In genomic region chr12:125065021-125065752, GRCh38 we compare ENCODE assay signal across 8 cellular contexts. TPM values are rescaled to one million over a fixed set of nuclear protein-coding genes. Genes with fewer than 3 reads are reported as not detected.
DNase-seq lines count a peak whose midpoint lies in the region; ATAC-seq and TF ChIP-seq lines count a peak whose summit lies in the region.

A gene with protein sequence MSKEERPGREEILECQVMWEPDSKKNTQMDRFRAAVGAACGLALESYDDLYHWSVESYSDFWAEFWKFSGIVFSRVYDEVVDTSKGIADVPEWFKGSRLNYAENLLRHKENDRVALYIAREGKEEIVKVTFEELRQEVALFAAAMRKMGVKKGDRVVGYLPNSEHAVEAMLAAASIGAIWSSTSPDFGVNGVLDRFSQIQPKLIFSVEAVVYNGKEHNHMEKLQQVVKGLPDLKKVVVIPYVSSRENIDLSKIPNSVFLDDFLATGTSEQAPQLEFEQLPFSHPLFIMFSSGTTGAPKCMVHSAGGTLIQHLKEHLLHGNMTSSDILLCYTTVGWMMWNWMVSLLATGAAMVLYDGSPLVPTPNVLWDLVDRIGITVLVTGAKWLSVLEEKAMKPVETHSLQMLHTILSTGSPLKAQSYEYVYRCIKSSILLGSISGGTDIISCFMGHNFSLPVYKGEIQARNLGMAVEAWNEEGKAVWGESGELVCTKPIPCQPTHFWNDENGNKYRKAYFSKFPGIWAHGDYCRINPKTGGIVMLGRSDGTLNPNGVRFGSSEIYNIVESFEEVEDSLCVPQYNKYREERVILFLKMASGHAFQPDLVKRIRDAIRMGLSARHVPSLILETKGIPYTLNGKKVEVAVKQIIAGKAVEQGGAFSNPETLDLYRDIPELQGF (plus strand): TSS chr12:125065435. CDS start chr12:125065585, 150 bp downstream.

- H3K27me3 Mint-ChIP-seq in nephron progenitor cell (ENCODE audit: low read depth, poor library complexity) = peaks cover 10% of the 10 kb centered on the region
- peaks cover 16% of the 10 kb centered on the region for H3K27me3 Mint-ChIP-seq in stimulated activated naive CD8-positive, alpha-beta T cell treated with anti-CD3 and anti-CD28 coated beads, Interleukin-15, amount 100 ng/mL, for 72 hours

- TF ChIP-seq CTCF in DND-41 (IDR thresholded peaks at IDR 0.05; ENCODE audit: borderline replicate concordance, extremely low read depth, low read length, poor library complexity, severe bottlenecking) = no peak
- TF ChIP-seq CTCF in fibroblast of the aortic adventitia (IDR thresholded peaks at IDR 0.05; ENCODE audit: insufficient read depth, low read length) = no peak
- no peak for TF ChIP-seq CTCF in nephron progenitor cell (IDR thresholded peaks at IDR 0.05)

- H3K4me2 ChIP-seq in DND-41 (ENCODE audit: insufficient read depth, low read length) = peak within 1 kb of the TSS; percentile 91

- H4K20me1 ChIP-seq in DND-41 (ENCODE audit: insufficient read depth, low read length) = peaks cover 11% of the 10 kb centered on the region

- no peaks in the 10 kb centered on the region for H3K27me3 ChIP-seq in DND-41 (ENCODE audit: insufficient read depth, low read length, poor library complexity)

- H3K9me3 Mint-ChIP-seq in nephron progenitor cell = peaks cover 29% of the 10 kb centered on the region
- H3K9me3 Mint-ChIP-seq in stimulated activated naive CD8-positive, alpha-beta T cell treated with anti-CD3 and anti-CD28 coated beads, Interleukin-15, amount 100 ng/mL, for 72 hours = no peaks in the 10 kb centered on the region

- 0 out of 2 replicates have a peak, but pooled peaks cover 3% of the 10 kb centered on the region for H3K79me2 ChIP-seq in DND-41 (ENCODE audit: insufficient read depth, low read length)

- no peak within 1 kb of the TSS for H3K27ac Mint-ChIP-seq in nephron progenitor cell
- H3K27ac Mint-ChIP-seq in stimulated activated naive CD8-positive, alpha-beta T cell treated with anti-CD3 and anti-CD28 coated beads, Interleukin-15, amount 100 ng/mL, for 72 hours = peak within 1 kb of the TSS; percentile 5 to 74

- peaks cover 8% of the 10 kb centered on the region for H3K36me3 Mint-ChIP-seq in nephron progenitor cell (ENCODE audit: low read depth)

- H3K4me3 ChIP-seq in DND-41 (ENCODE audit: low read depth in 1 of 2, low read length in 2 of 2) (peak within 1 kb of the TSS; percentile 77 to 84), fibroblast of the aortic adventitia (ENCODE audit: low read depth, low read length) (peak within 1 kb of the TSS; percentile 92)

- peaks cover 36% of the 10 kb centered on the region for H3K4me1 Mint-ChIP-seq in nephron progenitor cell
- peaks cover 26% of the 10 kb centered on the region for H3K4me1 Mint-ChIP-seq in stimulated activated naive CD8-positive, alpha-beta T cell treated with anti-CD3 and anti-CD28 coated beads, Interleukin-15, amount 100 ng/mL, for 72 hours

- H3K4me3 Mint-ChIP-seq in nephron progenitor cell = peak within 1 kb of the TSS; percentile 87
- H3K4me3 Mint-ChIP-seq in stimulated activated naive CD8-positive, alpha-beta T cell treated with anti-CD3 and anti-CD28 coated beads, Interleukin-15, amount 100 ng/mL, for 72 hours = peak within 1 kb of the TSS; percentile 90 to 91

- H2AFZ ChIP-seq in DND-41 (ENCODE audit: low read depth, low read length) = peak within 1 kb of the TSS; percentile 93

- H3K27ac ChIP-seq in DND-41 (ENCODE audit: low read length) = peak within 1 kb of the TSS; percentile 46

- no peak for TF ChIP-seq EP300 in Ishikawa (IDR thresholded peaks at IDR 0.05; ENCODE audit: borderline replicate concordance)

- peaks cover 25% of the 10 kb centered on the region for H3K4me1 ChIP-seq in DND-41 (ENCODE audit: insufficient read depth, low read length)

- peak within 1 kb of the TSS; percentile 84 for H3K9ac ChIP-seq in DND-41 (ENCODE audit: low read depth, low read length)

- ATAC-seq in DND-41 (ENCODE audit: insufficient read depth, low read depth) (peak; percentile 92), GM21619 (IDR thresholded peaks at IDR 0.05; ENCODE audit: unreplicated experiment) (peak; percentile 90)
- peak; percentile 96 for ATAC-seq in stimulated activated naive CD8-positive, alpha-beta T cell treated with anti-CD3 and anti-CD28 coated beads, Interleukin-15, amount 100 ng/mL, for 72 hours

- DNase-seq in DND-41 (peak; percentile 78), RPMI7951 (ENCODE audit: low read depth) (peak; percentile 66), fibroblast of the aortic adventitia (ENCODE audit: low read depth) (peak; percentile 61), nephron progenitor cell (peak; percentile 91)
- DNase-seq in activated T-helper 9 cell treated with anti-CD3 and anti-CD28 coated beads, Interleukin-2, amount 50 U/mL, for 16 hours (ENCODE audit: low read depth) = peak; percentile 68
- peak; percentile 70 to 72 for DNase-seq in stimulated activated naive CD8-positive, alpha-beta T cell treated with anti-CD3 and anti-CD28 coated beads, Interleukin-15, amount 100 ng/mL, for 72 hours

- H3K36me3 ChIP-seq in DND-41 (ENCODE audit: insufficient read depth, low read length) = no peaks in the 10 kb centered on the region

- TF ChIP-seq RAD21 in Ishikawa (IDR thresholded peaks at IDR 0.05; ENCODE audit: low read depth) = no peak

- H3K9me3 ChIP-seq in DND-41 (ENCODE audit: insufficient read depth, low read length, severe bottlenecking) = peaks cover 2% of the 10 kb centered on the region

TF ChIP-seq in Ishikawa, 13 proteins besides CTCF, POLR2A, EP300 and RAD21:
- TF ChIP-seq, protein P1, sequence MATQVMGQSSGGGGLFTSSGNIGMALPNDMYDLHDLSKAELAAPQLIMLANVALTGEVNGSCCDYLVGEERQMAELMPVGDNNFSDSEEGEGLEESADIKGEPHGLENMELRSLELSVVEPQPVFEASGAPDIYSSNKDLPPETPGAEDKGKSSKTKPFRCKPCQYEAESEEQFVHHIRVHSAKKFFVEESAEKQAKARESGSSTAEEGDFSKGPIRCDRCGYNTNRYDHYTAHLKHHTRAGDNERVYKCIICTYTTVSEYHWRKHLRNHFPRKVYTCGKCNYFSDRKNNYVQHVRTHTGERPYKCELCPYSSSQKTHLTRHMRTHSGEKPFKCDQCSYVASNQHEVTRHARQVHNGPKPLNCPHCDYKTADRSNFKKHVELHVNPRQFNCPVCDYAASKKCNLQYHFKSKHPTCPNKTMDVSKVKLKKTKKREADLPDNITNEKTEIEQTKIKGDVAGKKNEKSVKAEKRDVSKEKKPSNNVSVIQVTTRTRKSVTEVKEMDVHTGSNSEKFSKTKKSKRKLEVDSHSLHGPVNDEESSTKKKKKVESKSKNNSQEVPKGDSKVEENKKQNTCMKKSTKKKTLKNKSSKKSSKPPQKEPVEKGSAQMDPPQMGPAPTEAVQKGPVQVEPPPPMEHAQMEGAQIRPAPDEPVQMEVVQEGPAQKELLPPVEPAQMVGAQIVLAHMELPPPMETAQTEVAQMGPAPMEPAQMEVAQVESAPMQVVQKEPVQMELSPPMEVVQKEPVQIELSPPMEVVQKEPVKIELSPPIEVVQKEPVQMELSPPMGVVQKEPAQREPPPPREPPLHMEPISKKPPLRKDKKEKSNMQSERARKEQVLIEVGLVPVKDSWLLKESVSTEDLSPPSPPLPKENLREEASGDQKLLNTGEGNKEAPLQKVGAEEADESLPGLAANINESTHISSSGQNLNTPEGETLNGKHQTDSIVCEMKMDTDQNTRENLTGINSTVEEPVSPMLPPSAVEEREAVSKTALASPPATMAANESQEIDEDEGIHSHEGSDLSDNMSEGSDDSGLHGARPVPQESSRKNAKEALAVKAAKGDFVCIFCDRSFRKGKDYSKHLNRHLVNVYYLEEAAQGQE (IDR thresholded peaks at IDR 0.05; ENCODE audit: low read depth) = no peak
- TF ChIP-seq TCF12 (IDR thresholded peaks at IDR 0.05; ENCODE audit: low read depth) = no peak
- peak; percentile 95 for TF ChIP-seq ZBTB7A (IDR thresholded peaks at IDR 0.05; ENCODE audit: low read depth)
- TF ChIP-seq CREB1 (IDR thresholded peaks at IDR 0.05; ENCODE audit: low read depth) = no peak
- TF ChIP-seq FOXM1 (IDR thresholded peaks at IDR 0.05; ENCODE audit: borderline replicate concordance, low read depth) = no peak
- TF ChIP-seq TAF1 (IDR thresholded peaks at IDR 0.05; ENCODE audit: low read depth) = peak; percentile 52; the same call in 1 of the 2 replicates
- peak; percentile 66 for TF ChIP-seq YY1 (IDR thresholded peaks at IDR 0.05; ENCODE audit: low read depth)
- no peak for TF ChIP-seq EGR1 (IDR thresholded peaks at IDR 0.05)
- TF ChIP-seq CEBPB (IDR thresholded peaks at IDR 0.05) = no peak
- peak; percentile 39; the same call in 1 of the 2 replicates for TF ChIP-seq MAX (IDR thresholded peaks at IDR 0.05)
- TF ChIP-seq USF1 (IDR thresholded peaks at IDR 0.05) = no peak
- TF ChIP-seq TEAD4 (IDR thresholded peaks at IDR 0.05) = no peak
- TF ChIP-seq NFIC (IDR thresholded peaks at IDR 0.05) = no peak

RNA-seq across cellular contexts. Expression of the gene that starts here (rescaled TPM):
- total RNA-seq in RPMI7951 (2014; rRNA removed; shearing (Covaris generic)) = 17.4 and 19.2 TPM in 2 replicates
- 12.0 and 25.1 TPM in 2 replicates for total RNA-seq in fibroblast of the aortic adventitia (ENCODE audit: low replicate concordance)

Comparison
In these comparisons a context has a peak if more than half of its experiments do, and no peak if none do; other contexts are left out.
1. Peak in every context shown above with its lines: DNase-seq, ATAC-seq, H3K4me3 ChIP-seq and H3K27ac ChIP-seq.